In the genomic region with DNA sequence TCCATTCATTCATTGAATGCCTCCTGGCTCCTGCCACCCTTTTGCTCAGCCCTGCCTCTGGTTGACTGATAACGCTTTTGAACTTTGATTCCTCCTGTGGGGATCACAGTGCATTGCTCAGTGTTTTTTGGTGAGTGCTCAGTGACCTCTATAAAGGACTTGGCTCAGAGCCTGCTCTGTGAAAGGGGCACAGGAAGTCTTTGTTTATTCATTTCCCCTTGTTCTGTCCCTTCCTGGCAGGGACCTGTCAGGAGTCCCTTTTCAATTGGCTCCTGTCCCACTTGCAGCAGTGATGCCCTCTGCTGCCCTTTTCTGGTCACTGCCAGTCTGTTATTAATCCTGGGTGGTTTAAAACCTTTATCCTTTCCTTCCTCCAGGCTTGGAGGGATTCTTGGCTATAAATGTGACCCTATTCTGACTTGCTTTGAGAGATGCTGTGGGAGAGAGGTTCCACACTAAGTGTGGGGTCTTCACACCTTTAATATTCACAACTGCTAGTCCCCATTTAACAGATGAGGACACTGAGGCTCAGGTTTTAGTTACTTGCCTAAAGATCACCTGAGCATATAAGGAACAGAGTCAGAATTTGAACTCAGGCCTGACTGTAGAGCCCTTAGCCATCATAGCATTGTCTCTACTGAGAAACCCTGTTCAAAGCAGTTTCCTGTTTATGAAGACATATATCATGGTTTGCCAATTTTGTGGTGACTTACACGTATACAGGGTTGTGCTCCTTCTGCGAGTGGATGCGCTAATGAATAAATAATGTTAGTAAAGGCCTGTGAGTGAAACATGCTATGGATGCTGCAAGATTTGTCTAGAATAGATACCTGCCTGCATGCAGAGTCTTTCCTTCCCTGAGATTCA, we compare ENCODE assay signal across 8 cellular contexts. TPM values are rescaled to one million over a fixed set of nuclear protein-coding genes. Genes with fewer than 3 reads are reported as not detected.
A peak's percentile ranks its signal among the peaks of the same experiment; 100 is the strongest.
DNase-seq lines count a peak whose midpoint lies in the region; ATAC-seq and TF ChIP-seq lines count a peak whose summit lies in the region.

No MANE protein-coding gene starts in this region.

- CTCF ChIA-PET in RWPE1 (lab: Yijun Ruan, JAX), result no interaction called here

- peak; percentile 87 for TF ChIP-seq CTCF in RWPE1 (conservative IDR thresholded peaks at IDR 0.05; ENCODE audit: low read depth)

- POLR2A ChIA-PET in RWPE1 (lab: Yijun Ruan, JAX; ENCODE audit: low non-redundant PET), result no interaction called here

- H3K27ac ChIP-seq in RWPE1, result no peak overlapping the region

- DNase-seq in Ammon's horn (ENCODE audit: low spot score), result peak; percentile 90
- DNase-seq in KBM-7, result peak; percentile 82
- peak; percentile 42 for DNase-seq in RWPE1 (ENCODE audit: low spot score)
- DNase-seq in activated gamma-delta T cell treated with anti-CD3 and anti-CD28 coated beads, Interleukin-2, amount 50 U/mL, for 16 hours (ENCODE audit: low read depth), result peak; percentile 54
- DNase-seq in foreskin melanocyte, result peak; percentile 53
- DNase-seq in occipital lobe (lab: John Stamatoyannopoulos, UW), result peak; percentile 60
- peak; percentile 86 for DNase-seq in ureter (ENCODE audit: low spot score)

- peak; percentile 44 for ATAC-seq in GM19025 (IDR thresholded peaks at IDR 0.05; ENCODE audit: low read depth, unreplicated experiment)

- in situ Hi-C loops in KBM-7 (cut with MboI; ENCODE audit: low pct_unique_long_range_greater_than_20kb, low sequenced_read_pairs), result no loop called here

RNA-seq across cellular contexts. Expression of a gene that starts 23.2 kb away (rescaled TPM):
- 21.1 TPM for total RNA-seq in occipital lobe
- 37.8 TPM for total RNA-seq in ureter
